ENCODE assay signal across 1 cellular context in genomic region chr16:56932588-56933265, GRCh38.
TF ChIP-seq lines count a peak whose summit lies in the region.

No MANE protein-coding gene starts in this region.

TF ChIP-seq in K562, 482 proteins besides CTCF, POLR2A, EP300 and RAD21 (continued from another document):
- TF ChIP-seq TFE3 (CRISPR knock-in tag; IDR thresholded peaks at IDR 0.05) = peak; percentile 78
- peak; percentile 36; the same call in 1 of the 2 replicates for TF ChIP-seq GABPA (tag; conservative IDR thresholded peaks at IDR 0.05; ENCODE audit: low read depth)
- 0 out of 4 replicates have a peak, but pooled peaks of 1 of the 2 experiments have one; percentile 9 for TF ChIP-seq MAZ (CRISPR knock-in tag; conservative IDR thresholded peaks at IDR 0.05 in 1 of 2, IDR thresholded peaks at IDR 0.05 in 1 of 2)
- TF ChIP-seq SMAD1 (IDR thresholded peaks at IDR 0.05; ENCODE audit: low read depth, low read length, partially characterized antibody) = peak; percentile 50
- TF ChIP-seq ATF7 (IDR thresholded peaks at IDR 0.05) = 0 out of 2 replicates have a peak, but pooled peaks have one; percentile 11
- no peak for TF ChIP-seq HIVEP1 (CRISPR knock-in tag; IDR thresholded peaks at IDR 0.05)
- peak in 1 of 2 experiments; percentile 13; a peak in 1 of 4 replicates for TF ChIP-seq MLLT1 (IDR thresholded peaks at IDR 0.05)
- TF ChIP-seq TAF1 (IDR thresholded peaks at IDR 0.05; ENCODE audit: control insufficient read depth, extremely low read depth, insufficient read depth, low read length, severe bottlenecking) = peak; percentile 12
